8 cellular contexts compared by ENCODE assay signal in genomic region chr4:152679414-152680281, GRCh38. TPM values are rescaled to one million over a fixed set of nuclear protein-coding genes. Genes with fewer than 3 reads are reported as not detected.
DNase-seq lines count a peak whose midpoint lies in the region; ATAC-seq and TF ChIP-seq lines count a peak whose summit lies in the region.

TSS of gene TMEM154 (minus strand) at chr4:152679997. CDS start at chr4:152679933, 64 bp downstream.

- H3K4me3 ChIP-seq in BLaER1 treated with 17β-estradiol and CSF1 and Interleukin-3, amounts not matched to agents 10 nM and 100 nM: peak within 1 kb of the TSS; percentile 53 to 73 (median 64)
- H3K4me3 ChIP-seq in subcutaneous abdominal adipose tissue (ENCODE audit: low read depth in 1 of 5, low read length in 5 of 5): peak within 1 kb of the TSS; percentile 61 to 72 (median 67)

- H4K20me1 ChIP-seq in BLaER1 treated with 17β-estradiol and CSF1 and Interleukin-3, amounts not matched to agents 10 nM and 100 nM: no peaks in the 10 kb centered on the region

- no peaks in the 10 kb centered on the region for H3K36me3 ChIP-seq in BLaER1 treated with 17β-estradiol and CSF1 and Interleukin-3, amounts not matched to agents 10 nM and 100 nM
- no peaks in the 10 kb centered on the region for H3K36me3 ChIP-seq in subcutaneous abdominal adipose tissue (ENCODE audit: control insufficient read depth in 5 of 5, insufficient read depth in 5 of 5, low read length in 5 of 5)

- DNase-seq in RPMI8226 (peak; percentile 47), foreskin keratinocyte (peak; percentile 96 to 97), non-pigmented ciliary epithelial cell (ENCODE audit: low read depth) (peak; percentile 52)
- peak; percentile 44 for DNase-seq in activated T-helper 9 cell treated with anti-CD3 and anti-CD28 coated beads, Interleukin-2, amount 50 U/mL, for 16 hours (ENCODE audit: low read depth)

- TF ChIP-seq CTCF in foreskin keratinocyte (conservative IDR thresholded peaks at IDR 0.05): peak; percentile 0

- ATAC-seq in GM19035 (IDR thresholded peaks at IDR 0.05; ENCODE audit: unreplicated experiment) (peak; percentile 74), HG03342 (IDR thresholded peaks at IDR 0.05; ENCODE audit: unreplicated experiment) (peak; percentile 72), foreskin keratinocyte (peak; percentile 73)

- no peaks in the 10 kb centered on the region for H3K9me3 ChIP-seq in BLaER1 treated with 17β-estradiol and CSF1 and Interleukin-3, amounts not matched to agents 10 nM and 100 nM (replicated peaks in 1 of 11)
- H3K9me3 ChIP-seq in subcutaneous abdominal adipose tissue (ENCODE audit: control insufficient read depth in 5 of 5, low read length in 5 of 5): no peaks in the 10 kb centered on the region

- peak within 1 kb of the TSS; percentile 84 to 97 (median 92) for H3K4me2 ChIP-seq in BLaER1 treated with 17β-estradiol and CSF1 and Interleukin-3, amounts not matched to agents 10 nM and 100 nM

- peaks cover 11 to 30% (median 22%) of the 10 kb centered on the region in 10 experiments for H3K4me1 ChIP-seq in BLaER1 treated with 17β-estradiol and CSF1 and Interleukin-3, amounts not matched to agents 10 nM and 100 nM
- peaks cover 38% of the 10 kb centered on the region for H3K4me1 ChIP-seq in foreskin keratinocyte
- peaks cover 0 to 13% (median 9%) of the 10 kb centered on the region in 5 donors for H3K4me1 ChIP-seq in subcutaneous abdominal adipose tissue (ENCODE audit: control insufficient read depth in 5 of 5, insufficient read depth in 5 of 5, low read length in 5 of 5)

- H3K27ac ChIP-seq in BLaER1 treated with 17β-estradiol and CSF1 and Interleukin-3, amounts not matched to agents 10 nM and 100 nM: peak within 1 kb of the TSS in 10 of 11 experiments; percentile 22 to 80 (median 72); a peak in 20 of 22 replicates
- H3K27ac ChIP-seq in foreskin keratinocyte: peak within 1 kb of the TSS; percentile 100
- H3K27ac ChIP-seq in subcutaneous abdominal adipose tissue (ENCODE audit: low read depth, low read length): no peak within 1 kb of the TSS

- H3K9ac ChIP-seq in BLaER1 treated with 17β-estradiol and CSF1 and Interleukin-3, amounts not matched to agents 10 nM and 100 nM: peak within 1 kb of the TSS; percentile 63 to 82 (median 76); a peak in 21 of 22 replicates
- peak within 1 kb of the TSS; percentile 7 to 57 (median 51) for H3K9ac ChIP-seq in subcutaneous abdominal adipose tissue (ENCODE audit: low read length in 5 of 5)

- peaks cover 0 to 21% (median 4%) of the 10 kb centered on the region in 11 experiments; a peak in 10 of 22 replicates for H3K27me3 ChIP-seq in BLaER1 treated with 17β-estradiol and CSF1 and Interleukin-3, amounts not matched to agents 10 nM and 100 nM
- H3K27me3 ChIP-seq in foreskin keratinocyte (no peaks in the 10 kb centered on the region), subcutaneous abdominal adipose tissue (ENCODE audit: control insufficient read depth in 5 of 5, insufficient read depth in 4 of 5, low read length in 5 of 5) (peaks cover 0 to 4% (median 0%) of the 10 kb centered on the region in 5 donors)

RNA-seq across cellular contexts. Expression of gene TMEM154, which starts in this region (rescaled TPM):
- 102 and 118 TPM in 2 replicates for total RNA-seq in foreskin keratinocyte
- polyA plus RNA-seq in foreskin keratinocyte: 12.8 and 13.3 TPM in 2 replicates

Comparison
In these comparisons a context has a peak if more than half of its experiments do, and no peak if none do; other contexts are left out.
1. DNase-seq: peak in every context shown above with its lines; median percentile 96 in foreskin keratinocyte; 52 in non-pigmented ciliary epithelial cell; 47 in RPMI8226; 44 in activated T-helper 9 cell treated with anti-CD3 and anti-CD28 coated beads, Interleukin-2, amount 50 U/mL, for 16 hours.